In the genomic region with DNA sequence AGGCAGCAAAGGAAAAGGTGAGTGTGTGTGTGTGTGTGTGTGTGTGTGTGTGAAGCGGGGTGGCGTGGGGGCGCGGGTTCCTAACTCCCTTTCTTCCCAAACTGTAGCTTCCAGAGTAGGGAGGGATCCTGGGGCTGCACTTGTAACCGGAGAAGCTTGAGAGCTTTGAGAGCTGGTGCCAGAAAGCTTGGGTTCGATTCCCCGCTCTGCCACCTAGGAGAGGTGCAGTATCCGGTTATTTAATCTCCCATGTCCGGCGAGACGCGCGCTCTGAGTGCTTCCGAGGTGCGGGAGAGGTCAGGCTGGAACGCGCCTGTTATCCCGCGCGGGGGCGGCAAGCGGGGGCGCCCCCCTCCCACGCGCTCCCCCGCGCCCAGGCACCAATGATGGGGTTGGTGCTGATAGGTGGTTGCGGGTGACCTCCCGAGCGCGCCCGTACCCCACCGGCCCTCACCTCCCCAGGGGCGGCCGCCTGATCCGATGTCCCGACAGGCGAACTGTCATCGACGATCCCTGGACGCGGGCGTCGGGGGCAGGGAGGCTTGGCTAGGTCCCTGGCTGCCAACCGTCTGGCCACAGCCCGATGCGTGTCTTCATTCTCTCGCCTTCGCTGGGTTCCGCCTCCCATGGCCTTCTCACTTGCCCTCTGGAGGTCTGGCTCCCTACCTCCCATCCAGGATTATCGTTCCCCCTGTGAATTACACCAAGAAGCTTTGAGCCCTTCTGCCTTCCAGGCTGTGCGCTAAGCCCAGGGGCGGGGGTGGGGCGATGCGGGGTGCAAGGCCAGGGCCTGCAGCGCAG, we compare ENCODE assay signal across 1 cellular context.
TF ChIP-seq lines count a peak whose summit lies in the region.

No MANE protein-coding gene starts in this region.

TF ChIP-seq in endothelial cell of umbilical vein, 7 proteins besides CTCF, POLR2A, EP300 and RAD21:
- TF ChIP-seq POLR2AphosphoS5 (IDR thresholded peaks at IDR 0.05; ENCODE audit: insufficient read depth, low read depth, low read length) = no peak
- TF ChIP-seq GATA2 (IDR thresholded peaks at IDR 0.05; ENCODE audit: insufficient read depth, insufficient read length, low read depth, low read length) = no peak
- TF ChIP-seq, protein P1, sequence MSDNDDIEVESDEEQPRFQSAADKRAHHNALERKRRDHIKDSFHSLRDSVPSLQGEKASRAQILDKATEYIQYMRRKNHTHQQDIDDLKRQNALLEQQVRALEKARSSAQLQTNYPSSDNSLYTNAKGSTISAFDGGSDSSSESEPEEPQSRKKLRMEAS (IDR thresholded peaks at IDR 0.05; ENCODE audit: insufficient read depth, insufficient read length) = no peak
- no peak for TF ChIP-seq MYC (IDR thresholded peaks at IDR 0.05; ENCODE audit: low read depth, low read length)
- TF ChIP-seq JUN (IDR thresholded peaks at IDR 0.05; ENCODE audit: borderline replicate concordance, insufficient read depth, insufficient read length, low read depth) = no peak
- no peak for TF ChIP-seq FOS (IDR thresholded peaks at IDR 0.05; ENCODE audit: borderline replicate concordance, insufficient read depth, low read length)
- peak; percentile 80 for TF ChIP-seq EZH2 (IDR thresholded peaks at IDR 0.05; ENCODE audit: borderline replicate concordance, low read depth, low read length, severe bottlenecking)
